ENCODE assay signal across 25 cellular contexts in the genomic region with DNA sequence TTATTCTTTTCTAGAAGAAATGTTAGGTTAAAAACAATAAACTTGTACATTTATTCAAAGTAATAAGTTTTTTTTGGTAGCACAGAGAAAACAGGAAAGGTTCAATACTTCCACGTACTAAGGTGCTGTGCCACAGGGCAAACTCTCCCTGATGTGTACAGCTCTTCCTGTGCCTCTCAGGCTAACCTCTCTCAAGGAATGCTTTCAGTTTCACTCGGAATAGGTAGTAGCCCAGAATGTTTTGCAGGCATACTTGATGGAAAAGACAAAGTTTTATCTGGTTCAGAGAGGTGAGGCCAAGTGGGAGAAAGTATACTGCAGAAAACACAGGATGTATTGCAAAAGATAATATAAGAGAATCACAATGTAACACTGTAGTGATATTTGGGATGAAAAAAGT.
DNase-seq lines count a peak whose midpoint lies in the region; ATAC-seq, FAIRE-seq and TF ChIP-seq lines count a peak whose summit lies in the region.
"Had no signal": no experiment of that assay in that cellular context is flagged by ENCODE, and none has a peak within 500 bp of the region (broad histone marks: within the 10 kb centered on the region; RNA-seq: fewer than 3 reads in every experiment).

No MANE protein-coding gene starts in this region.

- peaks cover 0 to 4% (median 0%) of the 10 kb centered on the region in 4 donors for H3K4me1 ChIP-seq in right lobe of liver
- peaks cover 0 to 51% (median 33%) of the 10 kb centered on the region in 4 donors for H3K4me1 ChIP-seq in sigmoid colon
- H3K4me1 ChIP-seq in upper lobe of right lung, result peaks cover 8% of the 10 kb centered on the region
- peaks cover 5 to 8% of the 10 kb centered on the region in 2 donors for H3K4me1 ChIP-seq in kidney (ENCODE audit: control insufficient read depth in 1 of 2, insufficient read depth in 1 of 2, low read depth in 1 of 2, low read length in 2 of 2)

- TF ChIP-seq EP300 in sigmoid colon (IDR thresholded peaks at IDR 0.05), result no peak

- TF ChIP-seq CTCF in right lobe of liver (IDR thresholded peaks at IDR 0.05) (no peak), sigmoid colon (IDR thresholded peaks at IDR 0.05) (no peak), upper lobe of right lung (IDR thresholded peaks at IDR 0.05) (no peak), kidney (IDR thresholded peaks at IDR 0.05; ENCODE audit: borderline replicate concordance, extremely low read depth, insufficient read depth) (no peak)

- H3K36me3 ChIP-seq in right lobe of liver (no peaks in the 10 kb centered on the region), sigmoid colon (no peaks in the 10 kb centered on the region), upper lobe of right lung (no peaks in the 10 kb centered on the region), kidney (ENCODE audit: control insufficient read depth in 1 of 2, insufficient read depth in 2 of 2, low read length in 2 of 2) (peaks cover 2 to 5% of the 10 kb centered on the region in 2 donors)

- no peak for FAIRE-seq in kidney (lab: Jason Lieb, UNC)
- FAIRE-seq: GM12892, K562 had no signal

- 29% methylated on average over 2 of the region's 2 CpGs for WGBS in right lobe of liver (ENCODE audit: insufficient coverage, low coverage, low lambda C conversion rate, missing lambda C conversion rate)
- 68 to 70% methylated on average over 2 of the region's 2 CpGs for WGBS in sigmoid colon, 2 donors

- peaks cover 4 to 14% of the 10 kb centered on the region in 2 donors for H3K36me3 Mint-ChIP-seq in activated T-cell treated with anti-CD3 and anti-CD28 coated beads, Interleukin-2, amount 50 U/mL, for 72 hours (ENCODE audit: insufficient read depth in 2 of 2)
- H3K36me3 Mint-ChIP-seq in activated T-cell treated with anti-CD3 and anti-CD28 coated beads, Interleukin-2, amount 50 U/mL, for 24 hours (ENCODE audit: low read depth), result peaks cover 80% of the 10 kb centered on the region

- DNase-seq in activated T-cell treated with anti-CD3 and anti-CD28 coated beads, Interleukin-2, amount 50 U/mL, for 72 hours, result no peak
- no peak for DNase-seq in activated T-cell treated with anti-CD3 and anti-CD28 coated beads, Interleukin-2, amount 50 U/mL, for 24 hours
- DNase-seq in right lobe of liver (no peak), sigmoid colon (no peak), upper lobe of right lung (no peak), NCI-H2171 (lab: John Stamatoyannopoulos, UW) (no peak), kidney (no peak)
- DNase-seq: 8988T; AML-193; C1 segment of cervical spinal cord; Calu3; CD8-positive, alpha-beta T cell; DMS153; H7; NCI-H1105; NCI-H146; NCI-H2029; NCI-H345; NCI-H524; NCI-H774; SIG-M5 had no signal

- no peaks in the 10 kb centered on the region for H3K9me3 ChIP-seq in right lobe of liver
- H3K9me3 ChIP-seq in sigmoid colon, result no peaks in the 10 kb centered on the region
- no peaks in the 10 kb centered on the region for H3K9me3 ChIP-seq in upper lobe of right lung
- H3K9me3 ChIP-seq in kidney (ENCODE audit: control insufficient read depth in 1 of 2, low read length in 2 of 2), result no peaks in the 10 kb centered on the region

- intact Hi-C loops in right lobe of liver (cut with DNase I), result no loop called here
- intact Hi-C loops in sigmoid colon (cut with DNase I), result loop anchor here (5.0 kb wide), 1 partner anchor 50 kb away; no protein-coding TSS in a partner anchor
- intact Hi-C loops in upper lobe of right lung (cut with DNase I), result no loop called here
- intact Hi-C loops in kidney (cut with DNase I), result no loop called here

- TF ChIP-seq POLR2A in right lobe of liver (IDR thresholded peaks at IDR 0.05) (no peak), sigmoid colon (IDR thresholded peaks at IDR 0.05) (no peak)

- H3K4me3 ChIP-seq in right lobe of liver, result no peak overlapping the region
- no peak overlapping the region for H3K4me3 ChIP-seq in sigmoid colon
- no peak overlapping the region for H3K4me3 ChIP-seq in upper lobe of right lung
- no peak overlapping the region for H3K4me3 ChIP-seq in kidney (ENCODE audit: low read length in 2 of 2)
- H3K4me3 ChIP-seq: K562 had no signal

- H3K27ac ChIP-seq in right lobe of liver (peak overlapping the region in 1 of 3 donors; percentile 37), sigmoid colon (peak overlapping the region in 3 of 4 donors; percentile 4 to 84 (median 84)), upper lobe of right lung (no peak overlapping the region), kidney (ENCODE audit: low read depth in 2 of 2, low read length in 2 of 2) (no peak overlapping the region)

- H3K27me3 Mint-ChIP-seq in activated T-cell treated with anti-CD3 and anti-CD28 coated beads, Interleukin-2, amount 50 U/mL, for 72 hours (ENCODE audit: low read depth), result no peaks in the 10 kb centered on the region
- no peaks in the 10 kb centered on the region for H3K27me3 Mint-ChIP-seq in activated T-cell treated with anti-CD3 and anti-CD28 coated beads, Interleukin-2, amount 50 U/mL, for 24 hours

- H3K4me1 Mint-ChIP-seq in activated T-cell treated with anti-CD3 and anti-CD28 coated beads, Interleukin-2, amount 50 U/mL, for 72 hours (ENCODE audit: low read depth), result peaks cover 17% of the 10 kb centered on the region
- peaks cover 9% of the 10 kb centered on the region for H3K4me1 Mint-ChIP-seq in activated T-cell treated with anti-CD3 and anti-CD28 coated beads, Interleukin-2, amount 50 U/mL, for 24 hours (ENCODE audit: low read depth)

- no peaks in the 10 kb centered on the region for H3K9me3 Mint-ChIP-seq in activated T-cell treated with anti-CD3 and anti-CD28 coated beads, Interleukin-2, amount 50 U/mL, for 72 hours
- H3K9me3 Mint-ChIP-seq in activated T-cell treated with anti-CD3 and anti-CD28 coated beads, Interleukin-2, amount 50 U/mL, for 24 hours, result no peaks in the 10 kb centered on the region
- H3K9me3 Mint-ChIP-seq: CD8-positive, alpha-beta T cell had no signal

- no peak overlapping the region for H3K4me3 Mint-ChIP-seq in activated T-cell treated with anti-CD3 and anti-CD28 coated beads, Interleukin-2, amount 50 U/mL, for 72 hours
- H3K4me3 Mint-ChIP-seq in activated T-cell treated with anti-CD3 and anti-CD28 coated beads, Interleukin-2, amount 50 U/mL, for 24 hours, result no peak overlapping the region
- H3K4me3 Mint-ChIP-seq: CD8-positive, alpha-beta T cell had no signal

- H3K27ac Mint-ChIP-seq in activated T-cell treated with anti-CD3 and anti-CD28 coated beads, Interleukin-2, amount 50 U/mL, for 72 hours, result peak overlapping the region; percentile 4
- no peak overlapping the region for H3K27ac Mint-ChIP-seq in activated T-cell treated with anti-CD3 and anti-CD28 coated beads, Interleukin-2, amount 50 U/mL, for 24 hours
- H3K27ac Mint-ChIP-seq: CD8-positive, alpha-beta T cell had no signal

- H3K9ac ChIP-seq in kidney (ENCODE audit: low read length in 2 of 2), result no peak overlapping the region

- no peak for ATAC-seq in activated T-cell treated with anti-CD3 and anti-CD28 coated beads, Interleukin-2, amount 50 U/mL, for 72 hours (replicated peaks in 1 of 2)
- ATAC-seq in right lobe of liver (peak; percentile 53 to 94 (median 87)), upper lobe of right lung (peak; percentile 71), GM19467 (IDR thresholded peaks at IDR 0.05; ENCODE audit: unreplicated experiment) (no peak)
- ATAC-seq: CD8-positive, alpha-beta T cell; K562; Panc1 had no signal

- H3K27me3 ChIP-seq in right lobe of liver (no peaks in the 10 kb centered on the region), sigmoid colon (no peaks in the 10 kb centered on the region), upper lobe of right lung (no peaks in the 10 kb centered on the region)

Comparison
In these comparisons a context has a peak if more than half of its experiments do, and no peak if none do; other contexts are left out.
1. ATAC-seq: peak in right lobe of liver (4 of 4) and upper lobe of right lung (single experiment); none in activated T-cell treated with anti-CD3 and anti-CD28 coated beads, Interleukin-2, amount 50 U/mL, for 72 hours (0 of 2) and GM19467 (single experiment).
2. H3K27ac ChIP-seq: peak in sigmoid colon (3 of 4); none in upper lobe of right lung (single experiment) and kidney (0 of 2).